In the genomic region with DNA sequence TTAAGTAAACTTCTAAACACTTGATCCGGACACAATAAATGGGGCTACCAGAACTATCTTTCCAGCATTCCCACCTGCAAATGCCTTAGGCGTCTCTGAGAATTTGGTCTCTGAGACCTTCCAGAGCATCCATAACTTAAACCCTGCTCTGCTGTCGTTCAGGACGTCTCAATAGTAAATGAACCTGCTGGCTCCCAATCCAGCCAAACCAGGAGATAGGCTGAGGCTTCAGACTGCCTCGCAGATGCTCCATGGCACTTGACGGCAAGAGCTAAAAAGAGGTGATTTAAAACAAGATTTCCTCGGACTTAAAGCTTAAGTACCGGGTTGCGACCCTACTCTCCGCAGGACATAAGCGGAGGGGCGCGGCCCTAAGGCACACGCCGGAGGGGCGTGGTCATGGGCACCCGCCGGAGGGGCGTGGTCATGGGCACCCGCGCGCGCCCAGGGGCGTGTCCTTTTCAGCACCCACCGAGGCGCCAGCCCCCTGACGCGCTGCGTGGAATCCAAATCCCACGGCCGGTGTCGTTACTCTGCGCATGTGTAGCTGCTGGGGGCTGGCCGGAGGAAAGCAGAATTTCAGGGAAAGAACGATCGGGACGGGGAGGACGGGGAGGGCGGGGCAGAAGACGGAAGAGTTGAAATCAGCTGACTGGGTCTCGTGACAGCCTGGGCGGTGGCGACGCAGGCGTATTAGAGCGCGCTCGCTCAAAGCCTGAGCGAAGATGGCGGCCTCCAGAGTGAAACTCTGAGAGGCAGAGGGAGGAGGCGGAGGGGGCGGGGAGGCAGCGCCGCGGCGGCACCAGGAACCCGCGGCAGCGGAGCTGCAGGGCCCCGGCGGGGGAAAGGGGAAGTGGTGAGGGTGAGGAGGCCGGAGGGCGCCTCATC, we compare ENCODE assay signal across 8 cellular contexts. TPM values are rescaled to one million over a fixed set of nuclear protein-coding genes. Genes with fewer than 3 reads are reported as not detected.
A peak's percentile ranks its signal among the peaks of the same experiment; 100 is the strongest.
DNase-seq lines count a peak whose midpoint lies in the region; ATAC-seq and TF ChIP-seq lines count a peak whose summit lies in the region.

A gene with protein sequence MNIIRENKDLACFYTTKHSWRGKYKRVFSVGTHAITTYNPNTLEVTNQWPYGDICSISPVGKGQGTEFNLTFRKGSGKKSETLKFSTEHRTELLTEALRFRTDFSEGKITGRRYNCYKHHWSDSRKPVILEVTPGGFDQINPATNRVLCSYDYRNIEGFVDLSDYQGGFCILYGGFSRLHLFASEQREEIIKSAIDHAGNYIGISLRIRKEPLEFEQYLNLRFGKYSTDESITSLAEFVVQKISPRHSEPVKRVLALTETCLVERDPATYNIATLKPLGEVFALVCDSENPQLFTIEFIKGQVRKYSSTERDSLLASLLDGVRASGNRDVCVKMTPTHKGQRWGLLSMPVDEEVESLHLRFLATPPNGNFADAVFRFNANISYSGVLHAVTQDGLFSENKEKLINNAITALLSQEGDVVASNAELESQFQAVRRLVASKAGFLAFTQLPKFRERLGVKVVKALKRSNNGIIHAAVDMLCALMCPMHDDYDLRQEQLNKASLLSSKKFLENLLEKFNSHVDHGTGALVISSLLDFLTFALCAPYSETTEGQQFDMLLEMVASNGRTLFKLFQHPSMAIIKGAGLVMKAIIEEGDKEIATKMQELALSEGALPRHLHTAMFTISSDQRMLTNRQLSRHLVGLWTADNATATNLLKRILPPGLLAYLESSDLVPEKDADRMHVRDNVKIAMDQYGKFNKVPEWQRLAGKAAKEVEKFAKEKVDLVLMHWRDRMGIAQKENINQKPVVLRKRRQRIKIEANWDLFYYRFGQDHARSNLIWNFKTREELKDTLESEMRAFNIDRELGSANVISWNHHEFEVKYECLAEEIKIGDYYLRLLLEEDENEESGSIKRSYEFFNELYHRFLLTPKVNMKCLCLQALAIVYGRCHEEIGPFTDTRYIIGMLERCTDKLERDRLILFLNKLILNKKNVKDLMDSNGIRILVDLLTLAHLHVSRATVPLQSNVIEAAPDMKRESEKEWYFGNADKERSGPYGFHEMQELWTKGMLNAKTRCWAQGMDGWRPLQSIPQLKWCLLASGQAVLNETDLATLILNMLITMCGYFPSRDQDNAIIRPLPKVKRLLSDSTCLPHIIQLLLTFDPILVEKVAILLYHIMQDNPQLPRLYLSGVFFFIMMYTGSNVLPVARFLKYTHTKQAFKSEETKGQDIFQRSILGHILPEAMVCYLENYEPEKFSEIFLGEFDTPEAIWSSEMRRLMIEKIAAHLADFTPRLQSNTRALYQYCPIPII (N-terminal part only) (plus strand): TSS at position 696 of the 888 bp plus-strand sequence. CDS start 17,049 bp downstream, outside the sequence.

- H3K27ac ChIP-seq in GM23338 (ENCODE audit: low read depth) (peak within 1 kb of the TSS; percentile 88), fibroblast of lung (ENCODE audit: insufficient read depth, low read length) (peak within 1 kb of the TSS; percentile 82)

- H3K4me1 Mint-ChIP-seq in GM23338 (peaks cover 16% of the 10 kb centered on the region), naive B cell (peaks cover 20 to 36% (median 25%) of the 10 kb centered on the region in 3 donors)
- peaks cover 31% of the 10 kb centered on the region for H3K4me1 Mint-ChIP-seq in activated T-helper 1 cell treated with anti-CD3 and anti-CD28 coated beads, Interleukin-12 subunit alpha, Interleukin-12 subunit beta, Interleukin-2, Interleukin-4 antibody, amounts not matched to agents 30 ng/mL and 10 ng/mL and 1 ng/mL, durations not matched to agents 14 hours and 24 hours and 36 hours (ENCODE audit: low read depth)
- peaks cover 25% of the 10 kb centered on the region for H3K4me1 Mint-ChIP-seq in stimulated activated effector memory CD8-positive, alpha-beta T cell treated with anti-CD3 and anti-CD28 coated beads, Interleukin-12 subunit alpha, Interleukin-12 subunit beta, amount 100 ng/mL, for 72 hours

- no peaks in the 10 kb centered on the region for H4K20me1 ChIP-seq in GM23338 (replicated peaks; ENCODE audit: insufficient read depth)
- no peaks in the 10 kb centered on the region for H4K20me1 ChIP-seq in fibroblast of lung (ENCODE audit: control insufficient read depth, extremely low read depth, insufficient read depth, low read length)

- H2AFZ ChIP-seq in GM23338 (peak within 1 kb of the TSS; percentile 89), fibroblast of lung (ENCODE audit: low read length) (peak within 1 kb of the TSS; percentile 91)

- H3K9ac ChIP-seq in fibroblast of lung (ENCODE audit: insufficient read depth, low read length): peak within 1 kb of the TSS; percentile 81

- DNase-seq in Daoy (ENCODE audit: low read depth) (peak; percentile 96), GM23338 (ENCODE audit: low spot score) (peak; percentile 96), Kasumi-1 (lab: John Stamatoyannopoulos, UW) (peak; percentile 95 to 97), RPMI7951 (ENCODE audit: low read depth) (peak; percentile 93), fibroblast of lung (ENCODE audit: low read depth in 2 of 2) (peak; percentile 91 to 94), naive B cell (peak; percentile 92)
- DNase-seq in activated T-helper 1 cell treated with anti-CD3 and anti-CD28 coated beads, Interleukin-12 subunit alpha, Interleukin-12 subunit beta, Interleukin-2, Interleukin-4 antibody, amounts not matched to agents 30 ng/mL and 10 ng/mL and 1 ng/mL, durations not matched to agents 14 hours and 24 hours and 36 hours (ENCODE audit: low spot score): peak; percentile 90
- DNase-seq in stimulated activated effector memory CD8-positive, alpha-beta T cell treated with anti-CD3 and anti-CD28 coated beads, Interleukin-12 subunit alpha, Interleukin-12 subunit beta, amount 100 ng/mL, for 72 hours (ENCODE audit: low spot score in 2 of 2): peak; percentile 80 to 97

- peaks cover 45% of the 10 kb centered on the region for H3K79me2 ChIP-seq in GM23338 (replicated peaks; ENCODE audit: insufficient read depth)
- H3K79me2 ChIP-seq in fibroblast of lung (ENCODE audit: control insufficient read depth, insufficient read depth, low read length): peaks cover 41% of the 10 kb centered on the region

- H3K36me3 Mint-ChIP-seq in GM23338 (ENCODE audit: low read depth) (peaks cover 2% of the 10 kb centered on the region; the same call in 1 of the 3 replicates), naive B cell (peaks cover 0 to 5% of the 10 kb centered on the region in 2 donors)
- H3K36me3 Mint-ChIP-seq in activated T-helper 1 cell treated with anti-CD3 and anti-CD28 coated beads, Interleukin-12 subunit alpha, Interleukin-12 subunit beta, Interleukin-2, Interleukin-4 antibody, amounts not matched to agents 30 ng/mL and 10 ng/mL and 1 ng/mL, durations not matched to agents 14 hours and 24 hours and 36 hours (ENCODE audit: low read depth): peaks cover 2% of the 10 kb centered on the region
- H3K36me3 Mint-ChIP-seq in stimulated activated effector memory CD8-positive, alpha-beta T cell treated with anti-CD3 and anti-CD28 coated beads, Interleukin-12 subunit alpha, Interleukin-12 subunit beta, amount 100 ng/mL, for 72 hours: peaks cover 14% of the 10 kb centered on the region

- H3K27ac Mint-ChIP-seq in GM23338 (peak within 1 kb of the TSS; percentile 97), naive B cell (peak within 1 kb of the TSS; percentile 91 to 100 (median 100))
- peak within 1 kb of the TSS; percentile 98 for H3K27ac Mint-ChIP-seq in activated T-helper 1 cell treated with anti-CD3 and anti-CD28 coated beads, Interleukin-12 subunit alpha, Interleukin-12 subunit beta, Interleukin-2, Interleukin-4 antibody, amounts not matched to agents 30 ng/mL and 10 ng/mL and 1 ng/mL, durations not matched to agents 14 hours and 24 hours and 36 hours
- H3K27ac Mint-ChIP-seq in stimulated activated effector memory CD8-positive, alpha-beta T cell treated with anti-CD3 and anti-CD28 coated beads, Interleukin-12 subunit alpha, Interleukin-12 subunit beta, amount 100 ng/mL, for 72 hours: peak within 1 kb of the TSS; percentile 93

- intact Hi-C loops in activated T-helper 1 cell treated with anti-CD3 and anti-CD28 coated beads, Interleukin-12 subunit alpha, Interleukin-12 subunit beta, Interleukin-2, Interleukin-4 antibody, amounts not matched to agents 30 ng/mL and 10 ng/mL and 1 ng/mL, durations not matched to agents 14 hours and 24 hours and 36 hours (cut with micrococcal nuclease): loop anchor here (1.0 to 5.0 kb wide), 14 partner anchors 105 to 1671 kb away; a partner anchor contains a TSS

- H3K27me3 ChIP-seq in GM23338 (ENCODE audit: insufficient read depth): no peaks in the 10 kb centered on the region
- H3K27me3 ChIP-seq in fibroblast of lung (ENCODE audit: control insufficient read depth, insufficient read depth, low read length): no peaks in the 10 kb centered on the region

- no peaks in the 10 kb centered on the region for H3K9me2 ChIP-seq in GM23338 (ENCODE audit: insufficient read depth)

- H3K36me3 ChIP-seq in GM23338 (ENCODE audit: insufficient read depth) (no peaks in the 10 kb centered on the region), fibroblast of lung (ENCODE audit: control insufficient read depth, insufficient read depth, low read length) (no peaks in the 10 kb centered on the region)

- peak within 1 kb of the TSS; percentile 95 for H3K4me3 ChIP-seq in GM23338
- H3K4me3 ChIP-seq in fibroblast of lung (replicated peaks in 1 of 4; ENCODE audit: control extremely low read depth in 1 of 4, insufficient read depth in 1 of 4, low read depth in 3 of 4, low read length in 4 of 4): peak within 1 kb of the TSS; percentile 67 to 99 (median 96)

- no peaks in the 10 kb centered on the region; the same call in 2 of the 3 replicates for H3K9me3 Mint-ChIP-seq in GM23338
- H3K9me3 Mint-ChIP-seq in activated T-helper 1 cell treated with anti-CD3 and anti-CD28 coated beads, Interleukin-12 subunit alpha, Interleukin-12 subunit beta, Interleukin-2, Interleukin-4 antibody, amounts not matched to agents 30 ng/mL and 10 ng/mL and 1 ng/mL, durations not matched to agents 14 hours and 24 hours and 36 hours: no peaks in the 10 kb centered on the region
- no peaks in the 10 kb centered on the region for H3K9me3 Mint-ChIP-seq in naive B cell
- H3K9me3 Mint-ChIP-seq in stimulated activated effector memory CD8-positive, alpha-beta T cell treated with anti-CD3 and anti-CD28 coated beads, Interleukin-12 subunit alpha, Interleukin-12 subunit beta, amount 100 ng/mL, for 72 hours: no peaks in the 10 kb centered on the region

- H3K27me3 Mint-ChIP-seq in GM23338 (ENCODE audit: insufficient read depth, low read depth, poor library complexity) (peaks cover 9% of the 10 kb centered on the region), naive B cell (no peaks in the 10 kb centered on the region)
- H3K27me3 Mint-ChIP-seq in activated T-helper 1 cell treated with anti-CD3 and anti-CD28 coated beads, Interleukin-12 subunit alpha, Interleukin-12 subunit beta, Interleukin-2, Interleukin-4 antibody, amounts not matched to agents 30 ng/mL and 10 ng/mL and 1 ng/mL, durations not matched to agents 14 hours and 24 hours and 36 hours (ENCODE audit: insufficient read depth): no peaks in the 10 kb centered on the region

- peak within 1 kb of the TSS; percentile 99 for H3K4me3 Mint-ChIP-seq in GM23338
- H3K4me3 Mint-ChIP-seq in activated T-helper 1 cell treated with anti-CD3 and anti-CD28 coated beads, Interleukin-12 subunit alpha, Interleukin-12 subunit beta, Interleukin-2, Interleukin-4 antibody, amounts not matched to agents 30 ng/mL and 10 ng/mL and 1 ng/mL, durations not matched to agents 14 hours and 24 hours and 36 hours: peak within 1 kb of the TSS; percentile 100
- H3K4me3 Mint-ChIP-seq in naive B cell: peak within 1 kb of the TSS; percentile 95 to 99 (median 98)
- H3K4me3 Mint-ChIP-seq in stimulated activated effector memory CD8-positive, alpha-beta T cell treated with anti-CD3 and anti-CD28 coated beads, Interleukin-12 subunit alpha, Interleukin-12 subunit beta, amount 100 ng/mL, for 72 hours: peak within 1 kb of the TSS; percentile 94

- TF ChIP-seq CTCF in GM23338 (conservative IDR thresholded peaks at IDR 0.05; ENCODE audit: low read depth in 2 of 2) (no peak), fibroblast of lung (conservative IDR thresholded peaks at IDR 0.05 in 1 of 2, IDR thresholded peaks at IDR 0.05 in 1 of 2; ENCODE audit: low read depth in 1 of 2, low read length in 2 of 2) (no peak)

- H3K4me1 ChIP-seq in GM23338 (ENCODE audit: insufficient read depth) (peaks cover 8% of the 10 kb centered on the region), fibroblast of lung (ENCODE audit: control insufficient read depth, extremely low read depth, insufficient read depth, low read length) (peaks cover 5% of the 10 kb centered on the region)

- no peaks in the 10 kb centered on the region for H3F3A ChIP-seq in GM23338 (replicated peaks; ENCODE audit: low read depth)

- peak; percentile 95 for ATAC-seq in GM23338
- peak; percentile 90 to 92 for ATAC-seq in naive B cell (ENCODE audit: low read depth in 2 of 2)
- ATAC-seq in stimulated activated effector memory CD8-positive, alpha-beta T cell treated with anti-CD3 and anti-CD28 coated beads, Interleukin-12 subunit alpha, Interleukin-12 subunit beta, amount 100 ng/mL, for 72 hours: peak; percentile 96

- H3K4me2 ChIP-seq in GM23338 (peak within 1 kb of the TSS; percentile 95), fibroblast of lung (ENCODE audit: extremely low read depth, insufficient read depth, low read length) (peak within 1 kb of the TSS; percentile 96)

- no peaks in the 10 kb centered on the region for H3K9me3 ChIP-seq in fibroblast of lung (ENCODE audit: control insufficient read depth, insufficient read depth, low read depth, low read length)

RNA-seq across cellular contexts. Expression of the gene that starts here (rescaled TPM):
- total RNA-seq in Daoy (2014; rRNA removed; shearing (Covaris generic)): 29.5 and 31.3 TPM in 2 replicates
- 32.9 and 33.6 TPM in 2 replicates for total RNA-seq in GM23338 (2014; rRNA removed; shearing (Covaris generic))
- polyA plus RNA-seq in GM23338 (2016; fragmentation: Nextera tagmentation; extraction: Ambion mirVana) (8.3 and 9.4 TPM in 2 replicates), fibroblast of lung (50.8 and 56.3 TPM in 2 replicates), naive B cell (ENCODE audit: low read depth in 6 of 6) (10 to 100 TPM in 5 of 6 donors, 1 to 10 TPM in 1; 7.0 to 16.3 (median 12.5) TPM)
- total RNA-seq in RPMI7951 (2014; rRNA removed; shearing (Covaris generic)): 45.9 and 50.0 TPM in 2 replicates
- total RNA-seq in activated T-helper 1 cell treated with anti-CD3 and anti-CD28 coated beads, Interleukin-12 subunit alpha, Interleukin-12 subunit beta, Interleukin-2, Interleukin-4 antibody, amounts not matched to agents 30 ng/mL and 10 ng/mL and 1 ng/mL, durations not matched to agents 14 hours and 24 hours and 36 hours: 30.2 and 34.0 TPM in 2 replicates
- total RNA-seq in fibroblast of lung: 65.7 and 89.0 TPM in 2 replicates
- 30.7 and 35.4 TPM in 2 replicates for polyA plus RNA-seq in fibroblast of lung (2012)
- polyA minus RNA-seq in fibroblast of lung (ENCODE audit: low replicate concordance): 12.9 and 18.1 TPM in 2 replicates

Comparison
In these comparisons a context has a peak if more than half of its experiments do, and no peak if none do; other contexts are left out.
1. Peak in every context shown above with its lines: DNase-seq, ATAC-seq, H3K4me3 ChIP-seq and H3K27ac ChIP-seq.